19 cellular contexts compared by ENCODE assay signal in the genomic region with DNA sequence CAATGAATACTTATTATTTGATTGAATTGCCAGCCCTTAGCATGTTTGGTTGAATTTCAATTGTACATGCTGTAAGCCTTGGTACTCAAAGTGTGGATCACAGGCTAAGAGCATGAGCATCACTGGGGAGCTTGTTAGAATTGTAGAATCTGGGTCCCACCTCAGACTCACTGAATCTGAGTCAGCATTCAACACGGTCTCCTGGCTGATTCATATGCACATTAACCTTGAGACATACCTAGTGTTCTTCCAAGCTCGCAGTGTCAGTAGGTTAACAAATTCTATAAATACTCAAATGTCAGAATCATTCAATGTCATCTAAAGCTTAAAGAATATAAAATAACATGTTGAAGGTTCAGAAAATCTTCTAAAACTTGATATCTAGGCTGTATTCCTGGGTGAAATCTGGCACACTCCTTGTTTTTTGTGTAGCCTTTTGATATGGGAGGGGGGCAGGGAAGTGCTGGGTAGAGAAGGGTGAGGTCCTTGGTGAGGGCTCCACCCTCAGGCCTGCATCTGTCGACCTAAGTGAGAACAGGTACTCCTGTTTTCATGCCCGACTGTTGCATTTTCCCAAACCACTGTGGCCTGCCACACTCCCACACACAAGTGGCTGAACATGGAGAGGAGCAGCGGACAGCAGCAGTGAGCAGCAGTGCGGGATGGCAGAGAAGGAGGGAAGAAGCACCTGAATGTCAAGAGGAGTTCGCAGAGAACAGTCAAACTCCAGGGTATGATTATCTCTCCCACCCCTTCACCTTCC.
DNase-seq lines count a peak whose midpoint lies in the region; ATAC-seq and TF ChIP-seq lines count a peak whose summit lies in the region.
"Had no signal": no experiment of that assay in that cellular context is flagged by ENCODE, and none has a peak within 500 bp of the region (broad histone marks: within the 10 kb centered on the region; RNA-seq: fewer than 3 reads in every experiment).

No MANE protein-coding gene starts in this region.

- WGBS in endodermal cell (ENCODE audit: insufficient coverage in 1 of 2, insufficient read length in 1 of 2), 2 experiments, result 50 to 78% methylated on average over 1 to 7 of the region's 7 CpGs
- WGBS in prostate gland, result 78% methylated on average over 7 of the region's 7 CpGs

- H3K27me3 ChIP-seq in endodermal cell (ENCODE audit: control insufficient read depth, insufficient read depth, low read length, poor library complexity, severe bottlenecking), result no peaks in the 10 kb centered on the region
- no peaks in the 10 kb centered on the region for H3K27me3 ChIP-seq in dorsolateral prefrontal cortex
- no peaks in the 10 kb centered on the region for H3K27me3 ChIP-seq in prostate gland (replicated peaks; ENCODE audit: insufficient read depth)

- H3K36me3 Mint-ChIP-seq in endodermal cell (ENCODE audit: low read depth), result no peaks in the 10 kb centered on the region
- no peaks in the 10 kb centered on the region for H3K36me3 Mint-ChIP-seq in activated T-cell treated with anti-CD3 and anti-CD28 coated beads, Interleukin-2, amount 50 U/mL, for 72 hours (ENCODE audit: insufficient read depth in 2 of 2)
- H3K36me3 Mint-ChIP-seq: CD14-positive monocyte had no signal

- H3K4me3 ChIP-seq in endodermal cell (ENCODE audit: low read length) (no peak overlapping the region), retinal pigment epithelial cell (ENCODE audit: low read length) (no peak overlapping the region), dorsolateral prefrontal cortex (no peak overlapping the region), prostate gland (no peak overlapping the region)

- no peak for TF ChIP-seq POLR2A in prostate gland (IDR thresholded peaks at IDR 0.05)

- H3K9me3 ChIP-seq in endodermal cell (ENCODE audit: control insufficient read depth, low read length), result no peaks in the 10 kb centered on the region
- no peaks in the 10 kb centered on the region for H3K9me3 ChIP-seq in prostate gland

- peak overlapping the region; percentile 55 for H3K27ac Mint-ChIP-seq in endodermal cell
- H3K27ac Mint-ChIP-seq in activated T-cell treated with anti-CD3 and anti-CD28 coated beads, Interleukin-2, amount 50 U/mL, for 72 hours, result no peak overlapping the region

- H3K27ac ChIP-seq in endodermal cell (ENCODE audit: low read depth, low read length) (no peak overlapping the region), dorsolateral prefrontal cortex (no peak overlapping the region), prostate gland (no peak overlapping the region)

- ATAC-seq in activated T-cell treated with anti-CD3 and anti-CD28 coated beads, Interleukin-2, amount 50 U/mL, for 72 hours (replicated peaks in 1 of 2), result no peak
- ATAC-seq: HCT116 had no signal

- intact Hi-C loops in dorsolateral prefrontal cortex (cut with DNase I) (no loop called here), prostate gland (cut with DNase I) (no loop called here)

- H3K27me3 Mint-ChIP-seq in endodermal cell (ENCODE audit: insufficient read depth), result no peaks in the 10 kb centered on the region
- H3K27me3 Mint-ChIP-seq in activated T-cell treated with anti-CD3 and anti-CD28 coated beads, Interleukin-2, amount 50 U/mL, for 72 hours (ENCODE audit: low read depth), result no peaks in the 10 kb centered on the region

- no peaks in the 10 kb centered on the region for H3K4me1 Mint-ChIP-seq in endodermal cell
- no peaks in the 10 kb centered on the region for H3K4me1 Mint-ChIP-seq in activated T-cell treated with anti-CD3 and anti-CD28 coated beads, Interleukin-2, amount 50 U/mL, for 72 hours (ENCODE audit: low read depth)
- H3K4me1 Mint-ChIP-seq: CD14-positive monocyte had no signal

- H3K36me3 ChIP-seq in endodermal cell (ENCODE audit: control insufficient read depth, insufficient read depth, low read length) (no peaks in the 10 kb centered on the region), prostate gland (no peaks in the 10 kb centered on the region)

- no peaks in the 10 kb centered on the region for H3K4me1 ChIP-seq in endodermal cell (ENCODE audit: control insufficient read depth, insufficient read depth, low read length)
- no peaks in the 10 kb centered on the region for H3K4me1 ChIP-seq in prostate gland (replicated peaks)

- H3K9me3 Mint-ChIP-seq in endodermal cell, result no peaks in the 10 kb centered on the region
- H3K9me3 Mint-ChIP-seq in activated T-cell treated with anti-CD3 and anti-CD28 coated beads, Interleukin-2, amount 50 U/mL, for 72 hours, result no peaks in the 10 kb centered on the region

- DNase-seq in ELF-1 (ENCODE audit: low read depth, low spot score) (peak; percentile 15), endodermal cell (peak; percentile 48), left kidney (ENCODE audit: low read depth, low spot score) (peak; percentile 64), retinal pigment epithelial cell (ENCODE audit: low read depth) (peak; percentile 11), medulla oblongata (ENCODE audit: extremely low spot score) (no peak), dorsolateral prefrontal cortex (no peak), prostate gland (ENCODE audit: low spot score) (no peak)
- DNase-seq in activated T-cell treated with anti-CD3 and anti-CD28 coated beads, Interleukin-2, amount 50 U/mL, for 72 hours, result no peak
- DNase-seq: 8988T, DND-41, GDM1, MM.1S, NCI-H1092, NCI-H1436 treated with DMSO at 0.1 percent for 48 hours, NCI-H2029, NCI-H345, NCI-H526 had no signal

- TF ChIP-seq CTCF in endodermal cell (conservative IDR thresholded peaks at IDR 0.05) (no peak), retinal pigment epithelial cell (conservative IDR thresholded peaks at IDR 0.05; ENCODE audit: low read depth, low read length) (no peak), dorsolateral prefrontal cortex (IDR thresholded peaks at IDR 0.05 in 54 of 56, conservative IDR thresholded peaks at IDR 0.05 in 2 of 56; ENCODE audit: low read depth in 1 of 56, partially characterized antibody in 56 of 56) (no peak), prostate gland (IDR thresholded peaks at IDR 0.05) (no peak)

- H3K4me3 Mint-ChIP-seq in endodermal cell, result no peak overlapping the region
- H3K4me3 Mint-ChIP-seq in activated T-cell treated with anti-CD3 and anti-CD28 coated beads, Interleukin-2, amount 50 U/mL, for 72 hours, result no peak overlapping the region
- H3K4me3 Mint-ChIP-seq: CD14-positive monocyte had no signal

- no peak overlapping the region for H3K9ac ChIP-seq in endodermal cell (ENCODE audit: extremely low read depth, low read length, poor library complexity, severe bottlenecking)

Comparison
In these comparisons a context has a peak if more than half of its experiments do, and no peak if none do; other contexts are left out.
1. DNase-seq: peak in ELF-1 (single experiment), endodermal cell (single experiment), left kidney (single experiment) and retinal pigment epithelial cell (single experiment); none in activated T-cell treated with anti-CD3 and anti-CD28 coated beads, Interleukin-2, amount 50 U/mL, for 72 hours (0 of 2), medulla oblongata (single experiment), dorsolateral prefrontal cortex (0 of 10) and prostate gland (single experiment).